2 cellular contexts compared by ENCODE assay signal in genomic region chrX:146090732-146091131, GRCh38.
A peak's percentile ranks its signal among the peaks of the same experiment; 100 is the strongest.
TF ChIP-seq lines count a peak whose summit lies in the region.

No MANE protein-coding gene starts in this region.

TF ChIP-seq in A549, 52 proteins besides CTCF, POLR2A, EP300 and RAD21 (continued from another document):
- no peak for TF ChIP-seq RCOR1 (IDR thresholded peaks at IDR 0.05; ENCODE audit: low read depth, low read length)

TF ChIP-seq in HEK293, 187 proteins besides CTCF, POLR2A, EP300 and RAD21:
- TF ChIP-seq, protein P1, sequence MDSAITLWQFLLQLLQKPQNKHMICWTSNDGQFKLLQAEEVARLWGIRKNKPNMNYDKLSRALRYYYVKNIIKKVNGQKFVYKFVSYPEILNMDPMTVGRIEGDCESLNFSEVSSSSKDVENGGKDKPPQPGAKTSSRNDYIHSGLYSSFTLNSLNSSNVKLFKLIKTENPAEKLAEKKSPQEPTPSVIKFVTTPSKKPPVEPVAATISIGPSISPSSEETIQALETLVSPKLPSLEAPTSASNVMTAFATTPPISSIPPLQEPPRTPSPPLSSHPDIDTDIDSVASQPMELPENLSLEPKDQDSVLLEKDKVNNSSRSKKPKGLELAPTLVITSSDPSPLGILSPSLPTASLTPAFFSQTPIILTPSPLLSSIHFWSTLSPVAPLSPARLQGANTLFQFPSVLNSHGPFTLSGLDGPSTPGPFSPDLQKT (IDR thresholded peaks at IDR 0.05; ENCODE audit: borderline replicate concordance, low read depth, low read length), result no peak
- TF ChIP-seq ZNF555 (tag by site-specific recombination; conservative IDR thresholded peaks at IDR 0.05) (peak; percentile 64), ZNF426 (tag by site-specific recombination; IDR thresholded peaks at IDR 0.05) (peak; percentile 63), ZNF518A (tag by site-specific recombination; conservative IDR thresholded peaks at IDR 0.05; ENCODE audit: low read depth) (peak; percentile 71), ZNF785 (tag by site-specific recombination; IDR thresholded peaks at IDR 0.05) (no peak), ZNF18 (tag by site-specific recombination; IDR thresholded peaks at IDR 0.05) (no peak), ZNF140 (tag by site-specific recombination; IDR thresholded peaks at IDR 0.05) (peak; percentile 50; the same call in 1 of the 2 replicates), GLIS1 (tag by site-specific recombination; IDR thresholded peaks at IDR 0.05) (no peak), ZNF580 (tag by site-specific recombination; IDR thresholded peaks at IDR 0.05) (no peak), ZNF623 (tag by site-specific recombination; IDR thresholded peaks at IDR 0.05) (peak; percentile 33; the same call in 1 of the 2 replicates), ZNF560 (tag by site-specific recombination; IDR thresholded peaks at IDR 0.05; ENCODE audit: borderline replicate concordance) (0 out of 2 replicates have a peak, but pooled peaks have one; percentile 19), ZNF394 (tag by site-specific recombination; IDR thresholded peaks at IDR 0.05; ENCODE audit: borderline replicate concordance) (peak; percentile 64; the same call in 1 of the 2 replicates), ZNF202 (tag by site-specific recombination; IDR thresholded peaks at IDR 0.05; ENCODE audit: borderline replicate concordance) (0 out of 2 replicates have a peak, but pooled peaks have one; percentile 28), ZNF510 (tag by site-specific recombination; IDR thresholded peaks at IDR 0.05; ENCODE audit: insufficient replicate concordance) (peak; percentile 40), ZNF529 (tag by site-specific recombination; IDR thresholded peaks at IDR 0.05; ENCODE audit: insufficient replicate concordance) (peak; percentile 9), ZNF654 (tag by site-specific recombination; IDR thresholded peaks at IDR 0.05; ENCODE audit: low read depth) (peak; percentile 25)
- TF ChIP-seq, protein P2, sequence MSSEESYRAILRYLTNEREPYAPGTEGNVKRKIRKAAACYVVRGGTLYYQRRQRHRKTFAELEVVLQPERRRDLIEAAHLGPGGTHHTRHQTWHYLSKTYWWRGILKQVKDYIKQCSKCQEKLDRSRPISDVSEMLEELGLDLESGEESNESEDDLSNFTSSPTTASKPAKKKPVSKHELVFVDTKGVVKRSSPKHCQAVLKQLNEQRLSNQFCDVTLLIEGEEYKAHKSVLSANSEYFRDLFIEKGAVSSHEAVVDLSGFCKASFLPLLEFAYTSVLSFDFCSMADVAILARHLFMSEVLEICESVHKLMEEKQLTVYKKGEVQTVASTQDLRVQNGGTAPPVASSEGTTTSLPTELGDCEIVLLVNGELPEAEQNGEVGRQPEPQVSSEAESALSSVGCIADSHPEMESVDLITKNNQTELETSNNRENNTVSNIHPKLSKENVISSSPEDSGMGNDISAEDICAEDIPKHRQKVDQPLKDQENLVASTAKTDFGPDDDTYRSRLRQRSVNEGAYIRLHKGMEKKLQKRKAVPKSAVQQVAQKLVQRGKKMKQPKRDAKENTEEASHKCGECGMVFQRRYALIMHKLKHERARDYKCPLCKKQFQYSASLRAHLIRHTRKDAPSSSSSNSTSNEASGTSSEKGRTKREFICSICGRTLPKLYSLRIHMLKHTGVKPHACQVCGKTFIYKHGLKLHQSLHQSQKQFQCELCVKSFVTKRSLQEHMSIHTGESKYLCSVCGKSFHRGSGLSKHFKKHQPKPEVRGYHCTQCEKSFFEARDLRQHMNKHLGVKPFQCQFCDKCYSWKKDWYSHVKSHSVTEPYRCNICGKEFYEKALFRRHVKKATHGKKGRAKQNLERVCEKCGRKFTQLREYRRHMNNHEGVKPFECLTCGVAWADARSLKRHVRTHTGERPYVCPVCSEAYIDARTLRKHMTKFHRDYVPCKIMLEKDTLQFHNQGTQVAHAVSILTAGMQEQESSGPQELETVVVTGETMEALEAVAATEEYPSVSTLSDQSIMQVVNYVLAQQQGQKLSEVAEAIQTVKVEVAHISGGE (tag by site-specific recombination; conservative IDR thresholded peaks at IDR 0.05; ENCODE audit: low read depth), result peak; percentile 56; the same call in 1 of the 2 replicates
